Comparison of ENCODE assay signal across 14 cellular contexts in genomic region chr10:93267521-93267920, GRCh38.
DNase-seq lines count a peak whose midpoint lies in the region; ATAC-seq, FAIRE-seq and TF ChIP-seq lines count a peak whose summit lies in the region.
"Had no signal": no experiment of that assay in that cellular context is flagged by ENCODE, and none has a peak within 500 bp of the region (broad histone marks: within the 10 kb centered on the region; RNA-seq: fewer than 3 reads in every experiment).

No MANE protein-coding gene starts in this region.

- H3K4me1 ChIP-seq in OCI-LY7 (ENCODE audit: insufficient read depth, low read length, poor library complexity, severe bottlenecking): no peaks in the 10 kb centered on the region

- H3K9me2 ChIP-seq in OCI-LY7 (ENCODE audit: insufficient read depth, low read length): no peaks in the 10 kb centered on the region

- peaks cover 0 to 11% (median 5%) of the 10 kb centered on the region in 3 donors for H3K9me3 Mint-ChIP-seq in T-cell

- peak; percentile 99 for ATAC-seq in GM19372 (IDR thresholded peaks at IDR 0.05; ENCODE audit: low read depth, unreplicated experiment)
- ATAC-seq in HG02884 (IDR thresholded peaks at IDR 0.05; ENCODE audit: unreplicated experiment): peak; percentile 99
- no peak for ATAC-seq in T-cell (replicated peaks in 1 of 4)

- POLR2A ChIA-PET in T-cell (lab: Charles Lee) (no interaction called here), OCI-LY7 (lab: Charles Lee) (no interaction called here)

- no peaks in the 10 kb centered on the region for H3K79me2 ChIP-seq in OCI-LY7 (ENCODE audit: insufficient read depth, low read depth, low read length)

- no peaks in the 10 kb centered on the region for H3K36me3 ChIP-seq in OCI-LY7 (ENCODE audit: insufficient read depth, low read length)
- H3K36me3 ChIP-seq: BLaER1 had no signal

- no peak for TF ChIP-seq POLR2A in GM12891 (IDR thresholded peaks at IDR 0.05; ENCODE audit: low read depth, low read length)

- DNase-seq in GM12891 (ENCODE audit: insufficient read length, low spot score) (peak; percentile 39), KBM-7 (peak; percentile 33), T-cell (no peak), HK-2 (ENCODE audit: unreplicated experiment) (no peak), NCI-H524 treated with DMSO at 0.1 percent for 48 hours (lab: John Stamatoyannopoulos, UW) (no peak), OCI-LY7 (ENCODE audit: low spot score) (no peak)
- DNase-seq: activated CD4-positive, alpha-beta T cell treated with anti-CD3 and anti-CD28 coated beads, Interleukin-2, amount 50 U/mL, for 48 hours had no signal

- no peaks in the 10 kb centered on the region for H3K27me3 Mint-ChIP-seq in T-cell
- H3K27me3 Mint-ChIP-seq: progenitor cell of endocrine pancreas had no signal

- no peak overlapping the region for H2AFZ ChIP-seq in OCI-LY7 (ENCODE audit: low read length)

- H4K20me1 ChIP-seq in OCI-LY7 (ENCODE audit: insufficient read depth, low read length): no peaks in the 10 kb centered on the region
- H4K20me1 ChIP-seq: BLaER1 had no signal

- no peak overlapping the region for H3K4me3 Mint-ChIP-seq in T-cell

- H3K4me2 ChIP-seq in OCI-LY7 (ENCODE audit: low read length): no peak overlapping the region

- FAIRE-seq in GM12891 (lab: Jason Lieb, UNC): peak; percentile 94
- FAIRE-seq: keratinocyte, RCC 7860 had no signal

- TF ChIP-seq CTCF in OCI-LY7 (conservative IDR thresholded peaks at IDR 0.05; ENCODE audit: low read length): no peak

- in situ Hi-C loops in KBM-7 (cut with MboI; ENCODE audit: low pct_unique_long_range_greater_than_20kb, low sequenced_read_pairs): no loop called here

- intact Hi-C loops in OCI-LY7 (cut with micrococcal nuclease; ENCODE audit: unreplicated experiment): no loop called here

- BruUV-seq in OCI-LY7 (replicated peaks; lab: Mats Ljungman, UMichigan): no TSS peak

- peaks cover 2 to 11% (median 6%) of the 10 kb centered on the region in 3 donors for H3K4me1 Mint-ChIP-seq in T-cell

- H3K9me3 ChIP-seq in OCI-LY7 (ENCODE audit: low read length): no peaks in the 10 kb centered on the region

- H3K27ac ChIP-seq in OCI-LY7 (ENCODE audit: low read depth, low read length, poor library complexity, severe bottlenecking): no peak overlapping the region
- H3K27ac ChIP-seq: BLaER1, epithelial cell of prostate had no signal

- H3K27ac Mint-ChIP-seq in T-cell: no peak overlapping the region
- H3K27ac Mint-ChIP-seq: progenitor cell of endocrine pancreas had no signal

- no peaks in the 10 kb centered on the region for H3K36me3 Mint-ChIP-seq in T-cell

- no peak overlapping the region for H3K4me3 ChIP-seq in OCI-LY7 (ENCODE audit: low read depth, low read length, poor library complexity, severe bottlenecking)
- H3K4me3 ChIP-seq: BLaER1 had no signal

- CTCF ChIA-PET in T-cell (lab: Charles Lee): no interaction called here
- CTCF ChIA-PET in OCI-LY7 (lab: Charles Lee; ENCODE audit: unreplicated experiment): no interaction called here

TF ChIP-seq in GM12891, 5 proteins besides CTCF, POLR2A, EP300 and RAD21:
- TF ChIP-seq POU2F2 (IDR thresholded peaks at IDR 0.05; ENCODE audit: low read depth, low read length) (peak; percentile 45; the same call in 1 of the 2 replicates), PAX5 (IDR thresholded peaks at IDR 0.05; ENCODE audit: insufficient read depth, low read length, severe bottlenecking) (no peak), POLR2AphosphoS5 (IDR thresholded peaks at IDR 0.05; ENCODE audit: low read depth, low read length) (no peak), SPI1 (IDR thresholded peaks at IDR 0.05; ENCODE audit: low read depth, low read length) (peak; percentile 100), TAF1 (IDR thresholded peaks at IDR 0.05; ENCODE audit: low read depth, low read length) (no peak)

Comparison
In these comparisons a context has a peak if more than half of its experiments do, and no peak if none do; other contexts are left out.
1. DNase-seq: peak in GM12891 (single experiment) and KBM-7 (single experiment); none in T-cell (0 of 34), HK-2 (single experiment), NCI-H524 treated with DMSO at 0.1 percent for 48 hours (single experiment) and OCI-LY7 (single experiment).
2. ATAC-seq: peak in GM19372 (single experiment) and HG02884 (single experiment); none in T-cell (0 of 4).